In genomic region chr5:141691867-141692532, GRCh38 we compare ENCODE assay signal across 8 cellular contexts. TPM values are rescaled to one million over a fixed set of nuclear protein-coding genes. Genes with fewer than 3 reads are reported as not detected.
A peak's percentile ranks its signal among the peaks of the same experiment; 100 is the strongest.
DNase-seq lines count a peak whose midpoint lies in the region; ATAC-seq and TF ChIP-seq lines count a peak whose summit lies in the region.

No MANE protein-coding gene starts in this region.

- peaks cover 4% of the 10 kb centered on the region for H3K27me3 ChIP-seq in SJCRH30
- H3K27me3 ChIP-seq in neuronal stem cell (ENCODE audit: control insufficient read depth in 3 of 3, insufficient read depth in 3 of 3, low read depth in 1 of 3, low read length in 3 of 3) = peaks cover 0 to 30% (median 0%) of the 10 kb centered on the region in 3 experiments
- H3K27me3 ChIP-seq in stomach = peaks cover 0 to 40% (median 0%) of the 10 kb centered on the region in 3 donors

- no peak overlapping the region for H2BK12ac ChIP-seq in neuronal stem cell (ENCODE audit: low read length)

- TF ChIP-seq EP300 in stomach (IDR thresholded peaks at IDR 0.05) = no peak

- H3K4me2 ChIP-seq in neuronal stem cell (ENCODE audit: insufficient read depth, low read length, poor library complexity, severe bottlenecking) = peak overlapping the region; percentile 82

- H2BK5ac ChIP-seq in neuronal stem cell (ENCODE audit: low read length) = no peak overlapping the region

- no peak overlapping the region for H2BK15ac ChIP-seq in neuronal stem cell (ENCODE audit: low read length)

- H3K23ac ChIP-seq in neuronal stem cell (ENCODE audit: low read depth, low read length, poor library complexity) = no peak overlapping the region

- no CpG with 5 or more reads among the region's 30 CpGs for WGBS in neuronal stem cell (ENCODE audit: extremely low coverage in 2 of 2, insufficient read length in 2 of 2, insufficient replicate concordance in 1 of 2), 2 donors
- WGBS in stomach, 5 donors = 2 to 4% (median 3%) methylated on average over 22 to 30 of the region's 30 CpGs

- H3K4me3 ChIP-seq in SJCRH30 (peak overlapping the region; percentile 49), neuronal stem cell (ENCODE audit: low read length in 2 of 2) (peak overlapping the region; percentile 41 to 66), stomach (peak overlapping the region; percentile 26 to 41 (median 31))

- H3K36me3 ChIP-seq in SJCRH30 (no peaks in the 10 kb centered on the region), neuronal stem cell (replicated peaks in 1 of 2; ENCODE audit: control insufficient read depth in 2 of 2, insufficient read depth in 2 of 2, low read length in 2 of 2) (no peaks in the 10 kb centered on the region), stomach (no peaks in the 10 kb centered on the region)

- no peak overlapping the region for H3K9ac ChIP-seq in neuronal stem cell (ENCODE audit: low read depth, low read length, poor library complexity)

- H3K27ac ChIP-seq in SJCRH30 = no peak overlapping the region
- no peak overlapping the region for H3K27ac ChIP-seq in neuronal stem cell (replicated peaks; ENCODE audit: low read length)
- no peak overlapping the region for H3K27ac ChIP-seq in stomach

- H2AK5ac ChIP-seq in neuronal stem cell (ENCODE audit: low read depth, low read length) = no peak overlapping the region

- no peak for TF ChIP-seq POLR2A in stomach (IDR thresholded peaks at IDR 0.05)

- H3K4me1 ChIP-seq in SJCRH30 (peaks cover 16% of the 10 kb centered on the region), neuronal stem cell (ENCODE audit: control insufficient read depth in 2 of 2, insufficient read depth in 1 of 2, low read depth in 1 of 2, low read length in 2 of 2) (peaks cover 21 to 24% of the 10 kb centered on the region in 2 donors), stomach (peaks cover 9 to 15% (median 12%) of the 10 kb centered on the region in 4 donors)

- H3K14ac ChIP-seq in neuronal stem cell (ENCODE audit: low read length) = no peak overlapping the region

- peak; percentile 39 for DNase-seq in DMS79 treated with DMSO at 0.1 percent for 48 hours (lab: John Stamatoyannopoulos, UW)
- DNase-seq in KBM-7 = peak; percentile 90
- DNase-seq in SJCRH30 = peak; percentile 74 to 90
- peak; percentile 81 for DNase-seq in activated gamma-delta T cell treated with anti-CD3 and anti-CD28 coated beads, Interleukin-2, amount 50 U/mL, for 16 hours (ENCODE audit: low read depth)
- peak; percentile 69 for DNase-seq in foreskin melanocyte
- DNase-seq in neuronal stem cell (ENCODE audit: low spot score) = peak; percentile 85
- peak; percentile 91 for DNase-seq in stomach

- no peak overlapping the region for H2BK120ac ChIP-seq in neuronal stem cell (ENCODE audit: low read depth, low read length)

- H3K4ac ChIP-seq in neuronal stem cell (ENCODE audit: low read length) = no peak overlapping the region

- no peak overlapping the region for H4K91ac ChIP-seq in neuronal stem cell (ENCODE audit: low read depth, low read length, poor library complexity)

- H3K79me1 ChIP-seq in neuronal stem cell (ENCODE audit: low read depth, low read length) = no peaks in the 10 kb centered on the region

- no peak overlapping the region for H4K8ac ChIP-seq in neuronal stem cell (ENCODE audit: low read depth, low read length)

- peak overlapping the region; percentile 84 for H2AFZ ChIP-seq in neuronal stem cell (ENCODE audit: low read length)

- intact Hi-C loops in stomach (cut with DNase I; ENCODE audit: low total_unique reads) = loop anchor here (5.0 kb wide), 1 partner anchor 265 kb away; the partner anchor contains the start of gene PCDH12

- ATAC-seq in GM21576 (IDR thresholded peaks at IDR 0.05; ENCODE audit: unreplicated experiment) = peak; percentile 91

- no peaks in the 10 kb centered on the region for H3K9me3 ChIP-seq in SJCRH30 (replicated peaks)
- H3K9me3 ChIP-seq in neuronal stem cell (replicated peaks in 1 of 2; ENCODE audit: control insufficient read depth in 2 of 2, insufficient read depth in 1 of 2, low read depth in 1 of 2, low read length in 2 of 2) = no peaks in the 10 kb centered on the region
- H3K9me3 ChIP-seq in stomach = no peaks in the 10 kb centered on the region

- H3K18ac ChIP-seq in neuronal stem cell (ENCODE audit: low read length) = no peak overlapping the region

- TF ChIP-seq CTCF in stomach (IDR thresholded peaks at IDR 0.05) = peak in 6 of 7 experiments; percentile 63 to 99 (median 98)

- in situ Hi-C loops in KBM-7 (cut with MboI; ENCODE audit: low pct_unique_long_range_greater_than_20kb, low sequenced_read_pairs) = no loop called here

RNA-seq across cellular contexts. Expression of gene ARAP3, which starts 10.0 kb away (rescaled TPM):
- total RNA-seq in SJCRH30 (2014; rRNA removed; shearing (Covaris generic)) = 5.8 and 6.2 TPM in 2 replicates
- 19.7 TPM for polyA plus RNA-seq in neuronal stem cell (2013, experiment 1 of 2)
- polyA plus RNA-seq in neuronal stem cell (2013, experiment 2 of 2) = 19.5 TPM
- total RNA-seq in stomach = 10 to 100 TPM in 1 of 5 donors, 1 to 10 TPM in 4; 2.3 to 11.9 (median 6.2) TPM
- 1 to 10 TPM; 4.3 to 6.3 (median 5.0) TPM for polyA plus RNA-seq in stomach

RNA-seq across cellular contexts. Expression of gene FCHSD1, which starts 40.8 kb away (rescaled TPM):
- 2.0 and 2.1 TPM in 2 replicates for total RNA-seq in SJCRH30 (2014; rRNA removed; shearing (Covaris generic))
- polyA plus RNA-seq in neuronal stem cell (2013, experiment 1 of 2) = 11.3 TPM
- polyA plus RNA-seq in neuronal stem cell (2013, experiment 2 of 2) = 10.9 TPM
- 10 to 100 TPM; 12.3 to 66.5 (median 28.0) TPM for total RNA-seq in stomach
- polyA plus RNA-seq in stomach = 1 to 10 TPM; 5.0 to 9.9 (median 9.0) TPM

RNA-seq across cellular contexts. Expression of gene RELL2, which starts 55.2 kb away (rescaled TPM):
- total RNA-seq in SJCRH30 (2014; rRNA removed; shearing (Covaris generic)) = 1.7 and 2.1 TPM in 2 replicates
- polyA plus RNA-seq in neuronal stem cell (2013, experiment 1 of 2) = 2.6 TPM
- polyA plus RNA-seq in neuronal stem cell (2013, experiment 2 of 2) = 2.5 TPM
- 1 to 10 TPM in 3 of 5 donors, under 1 TPM in 1, not detected in 1; 0.45 to 2.2 (median 1.1) TPM for total RNA-seq in stomach
- 1 to 10 TPM in 2 of 3 donors, under 1 TPM in 1; 0.61 to 4.9 (median 1.8) TPM for polyA plus RNA-seq in stomach

RNA-seq across cellular contexts. Expression of gene HDAC3, which starts 55.4 kb away (rescaled TPM):
- 102 and 110 TPM in 2 replicates for total RNA-seq in SJCRH30 (2014; rRNA removed; shearing (Covaris generic))
- polyA plus RNA-seq in neuronal stem cell (2013, experiment 1 of 2) = 61.4 TPM
- 61.9 TPM for polyA plus RNA-seq in neuronal stem cell (2013, experiment 2 of 2)
- 10 to 100 TPM; 37.1 to 64.3 (median 48.4) TPM for total RNA-seq in stomach
- 10 to 100 TPM; 34.7 to 51.8 (median 36.2) TPM for polyA plus RNA-seq in stomach

Comparison
In these comparisons a context has a peak if more than half of its experiments do, and no peak if none do; other contexts are left out.
1. DNase-seq: peak in every context shown above with its lines; median percentile 91 in stomach; 90 in KBM-7; 85 in neuronal stem cell; 82 in SJCRH30; 81 in activated gamma-delta T cell treated with anti-CD3 and anti-CD28 coated beads, Interleukin-2, amount 50 U/mL, for 16 hours; 69 in foreskin melanocyte; 39 in DMS79 treated with DMSO at 0.1 percent for 48 hours.